In genomic region chr11:65662802-65663633, GRCh38 we compare ENCODE assay signal across 8 cellular contexts. TPM values are rescaled to one million over a fixed set of nuclear protein-coding genes. Genes with fewer than 3 reads are reported as not detected.
DNase-seq lines count a peak whose midpoint lies in the region; ATAC-seq and TF ChIP-seq lines count a peak whose summit lies in the region.

RELA (minus strand) TSS chr11:65662916; CDS start chr11:65662832, 84 bp downstream.

- TF ChIP-seq CTCF in GM13976 (IDR thresholded peaks at IDR 0.05; ENCODE audit: borderline replicate concordance, control extremely low read depth, extremely low read depth, insufficient read depth, missing control alignments) (no peak), right atrium auricular region (IDR thresholded peaks at IDR 0.05) (no peak), vagina (IDR thresholded peaks at IDR 0.05) (peak in 1 of 3 experiments; percentile 5)

- H3K27ac ChIP-seq in angular gyrus (ENCODE audit: low read depth, low read length) (peak within 1 kb of the TSS; percentile 97), right atrium auricular region (peak within 1 kb of the TSS; percentile 99 to 100), rectal smooth muscle tissue (ENCODE audit: low read depth, low read length) (peak within 1 kb of the TSS; percentile 98), vagina (peak within 1 kb of the TSS; percentile 96)

- in situ Hi-C loops in GM13976 (cut with MboI; ENCODE audit: low sequenced_read_pairs, unreplicated experiment) = no loop called here

- no peaks in the 10 kb centered on the region for H3K27me3 ChIP-seq in right atrium auricular region
- no peaks in the 10 kb centered on the region for H3K27me3 ChIP-seq in rectal smooth muscle tissue (ENCODE audit: control insufficient read depth, insufficient read depth, low read length)
- H3K27me3 ChIP-seq in vagina = no peaks in the 10 kb centered on the region

- H3K4me3 ChIP-seq in right atrium auricular region = peak within 1 kb of the TSS; percentile 71 to 96
- H3K4me3 ChIP-seq in rectal smooth muscle tissue (ENCODE audit: low read length) = peak within 1 kb of the TSS; percentile 95
- H3K4me3 ChIP-seq in vagina = peak within 1 kb of the TSS; percentile 73 to 88

- H3K9me3 ChIP-seq in right atrium auricular region = no peaks in the 10 kb centered on the region
- H3K9me3 ChIP-seq in vagina = no peaks in the 10 kb centered on the region

- peak in 1 of 2 donors; percentile 78 for TF ChIP-seq POLR2A in vagina (IDR thresholded peaks at IDR 0.05)

- peak; percentile 90 for ATAC-seq in HG02759 (IDR thresholded peaks at IDR 0.05; ENCODE audit: unreplicated experiment)

- H3K4me1 ChIP-seq in right atrium auricular region (peaks cover 0 to 40% of the 10 kb centered on the region in 2 donors), rectal smooth muscle tissue (ENCODE audit: control insufficient read depth, insufficient read depth, low read length) (peaks cover 20% of the 10 kb centered on the region), vagina (peaks cover 24% of the 10 kb centered on the region)

- H3K9ac ChIP-seq in rectal smooth muscle tissue (ENCODE audit: low read length) = peak within 1 kb of the TSS; percentile 98

- intact Hi-C loops in vagina (cut with DNase I) = no loop called here

- H3K36me3 ChIP-seq in right atrium auricular region (peaks cover 35% of the 10 kb centered on the region), rectal smooth muscle tissue (ENCODE audit: control insufficient read depth, insufficient read depth, low read length) (peaks cover 28% of the 10 kb centered on the region), vagina (peaks cover 0 to 31% of the 10 kb centered on the region in 2 donors)

- DNase-seq in GM13976 (ENCODE audit: low spot score) (peak; percentile 96), NCI-H1417 (lab: John Stamatoyannopoulos, UW) (peak; percentile 88 to 95 (median 90)), T-helper 2 cell (peak; percentile 78 to 94 (median 85)), right atrium auricular region (ENCODE audit: low spot score) (peak; percentile 94), vagina (ENCODE audit: extremely low spot score in 2 of 2) (peak in 1 of 2 donors; percentile 95)

RNA-seq across cellular contexts. Expression of gene RELA, which starts in this region (rescaled TPM):
- total RNA-seq in right atrium auricular region (10 to 100 TPM; 30.7 to 54.9 TPM), vagina (59.2 TPM)
